Comparison of ENCODE assay signal across 12 cellular contexts in genomic region chr1:165954940-165955339, GRCh38.
DNase-seq lines count a peak whose midpoint lies in the region; ATAC-seq and TF ChIP-seq lines count a peak whose summit lies in the region.
"Had no signal": no experiment of that assay in that cellular context is flagged by ENCODE, and none has a peak within 500 bp of the region (broad histone marks: within the 10 kb centered on the region; RNA-seq: fewer than 3 reads in every experiment).

No MANE protein-coding gene starts in this region.

- TF ChIP-seq CTCF in IMR-90 (conservative IDR thresholded peaks at IDR 0.05; ENCODE audit: low read depth, low read length) (no peak), brain microvascular endothelial cell (IDR thresholded peaks at IDR 0.05; ENCODE audit: low read depth, low read length, missing control alignments) (no peak), foreskin keratinocyte (conservative IDR thresholded peaks at IDR 0.05) (no peak), tibial nerve (IDR thresholded peaks at IDR 0.05) (no peak)

- H3K23ac ChIP-seq in IMR-90 (ENCODE audit: low read depth, low read length): no peak overlapping the region

- TF ChIP-seq POLR2A in IMR-90 (IDR thresholded peaks at IDR 0.05; ENCODE audit: low read depth, low read length): no peak
- TF ChIP-seq POLR2A in tibial nerve (IDR thresholded peaks at IDR 0.05): no peak

- H2AFZ ChIP-seq in IMR-90 (replicated peaks; ENCODE audit: low read length, poor library complexity): no peak overlapping the region

- BruUV-seq in IMR-90 (replicated peaks; lab: Mats Ljungman, UMichigan): no TSS peak

- no peak for TF ChIP-seq EP300 in tibial nerve (IDR thresholded peaks at IDR 0.05)

- no peaks in the 10 kb centered on the region for H3K27me3 ChIP-seq in IMR-90 (ENCODE audit: control insufficient read depth, insufficient read depth, low read length)
- no peaks in the 10 kb centered on the region for H3K27me3 ChIP-seq in brain microvascular endothelial cell (replicated peaks)
- no peaks in the 10 kb centered on the region for H3K27me3 ChIP-seq in foreskin keratinocyte
- no peaks in the 10 kb centered on the region for H3K27me3 ChIP-seq in tibial nerve

- ATAC-seq in IMR-90 (ENCODE audit: low read depth) (peak; percentile 24), GM18520 (IDR thresholded peaks at IDR 0.05; ENCODE audit: unreplicated experiment) (no peak), foreskin keratinocyte (no peak)
- ATAC-seq: activated T-cell treated with anti-CD3 and anti-CD28 coated beads, Interleukin-2, amount 50 U/mL, for 72 hours had no signal

- POLR2A ChIA-PET in IMR-90 (lab: Charles Lee; ENCODE audit: unreplicated experiment): no interaction called here

- H3K56ac ChIP-seq in IMR-90 (ENCODE audit: extremely low read depth, insufficient read depth, low read length): no peak overlapping the region

- in situ Hi-C loops in IMR-90 (cut with MboI; ENCODE audit: low sequenced_read_pairs): no loop called here
- in situ Hi-C loops in brain microvascular endothelial cell (cut with HindIII; ENCODE audit: low pct_ligation_motif_present, low sequenced_read_pairs): no loop called here

- no peak overlapping the region for H3K27ac ChIP-seq in IMR-90 (ENCODE audit: insufficient read depth, low read length)
- no peak overlapping the region for H3K27ac ChIP-seq in brain microvascular endothelial cell
- H3K27ac ChIP-seq in foreskin keratinocyte: no peak overlapping the region
- no peak overlapping the region for H3K27ac ChIP-seq in tibial nerve

- H4K20me1 ChIP-seq in IMR-90 (ENCODE audit: insufficient read depth, low read length): no peaks in the 10 kb centered on the region

- DNase-seq in DMS 273 (lab: John Stamatoyannopoulos, UW; ENCODE audit: unreplicated experiment) (peak; percentile 98), IMR-90 (peak; percentile 69), brain microvascular endothelial cell (peak; percentile 22), non-pigmented ciliary epithelial cell (ENCODE audit: low read depth) (peak; percentile 28), foreskin keratinocyte (no peak), ecto neural progenitor cell (ENCODE audit: low spot score) (no peak), tibial nerve (ENCODE audit: low spot score in 2 of 2) (no peak)
- DNase-seq: activated T-cell treated with anti-CD3 and anti-CD28 coated beads, Interleukin-2, amount 50 U/mL, for 72 hours; Caco-2; Kasumi-1; NCI-H2081 had no signal

- H4K8ac ChIP-seq in IMR-90 (ENCODE audit: low read depth in 2 of 2, low read length in 2 of 2): no peak overlapping the region

- H3K4me2 ChIP-seq in IMR-90 (ENCODE audit: low read depth, low read length): no peak overlapping the region

- H2BK120ac ChIP-seq in IMR-90 (ENCODE audit: low read depth, low read length): no peak overlapping the region

- no peak overlapping the region for H4K5ac ChIP-seq in IMR-90 (ENCODE audit: low read depth, low read length)

- no peak overlapping the region for H2BK20ac ChIP-seq in IMR-90 (ENCODE audit: low read depth, low read length)

- no peaks in the 10 kb centered on the region for H3K4me1 ChIP-seq in IMR-90 (ENCODE audit: control insufficient read depth, insufficient read depth, low read length)
- H3K4me1 ChIP-seq in foreskin keratinocyte: no peaks in the 10 kb centered on the region
- no peaks in the 10 kb centered on the region for H3K4me1 ChIP-seq in tibial nerve
- H3K4me1 ChIP-seq: Caco-2 had no signal

- no peak overlapping the region for H2BK5ac ChIP-seq in IMR-90 (ENCODE audit: low read depth, low read length, poor library complexity, severe bottlenecking)

- no peaks in the 10 kb centered on the region for H3K9me1 ChIP-seq in IMR-90 (ENCODE audit: insufficient read depth, low read length)

- CTCF ChIA-PET in IMR-90 (lab: Yijun Ruan, JAX): no interaction called here

- no peak overlapping the region for H3K4ac ChIP-seq in IMR-90 (ENCODE audit: low read depth, low read length)

- no CpG with 5 or more reads among the region's 2 CpGs for WGBS in IMR-90 (ENCODE audit: extremely low coverage in 2 of 2, insufficient read length in 1 of 2), 2 experiments
- WGBS in tibial nerve, 2 donors: 38 to 49% methylated on average over 2 of the region's 2 CpGs

- no peak overlapping the region for H2AK5ac ChIP-seq in IMR-90 (ENCODE audit: low read depth, low read length)

- H3K79me1 ChIP-seq in IMR-90 (ENCODE audit: low read depth in 1 of 2, low read length in 2 of 2): no peaks in the 10 kb centered on the region

- dilution Hi-C loops in IMR-90 (cut with HindIII; ENCODE audit: low sequenced_read_pairs, unreplicated experiment): no loop called here

- no peak overlapping the region for H3K18ac ChIP-seq in IMR-90 (ENCODE audit: low read depth, low read length)

- no peak overlapping the region for H4K91ac ChIP-seq in IMR-90 (ENCODE audit: insufficient read depth, low read depth, low read length)

- H2AK9ac ChIP-seq in IMR-90 (replicated peaks; ENCODE audit: low read depth, low read length, poor library complexity): no peak overlapping the region

- no peak overlapping the region for H3K9ac ChIP-seq in IMR-90 (ENCODE audit: low read depth, low read length)

- no peak for TF ChIP-seq RAD21 in IMR-90 (IDR thresholded peaks at IDR 0.05; ENCODE audit: low read length)

- intact Hi-C loops in IMR-90 (cut with micrococcal nuclease): no loop called here

- H2BK15ac ChIP-seq in IMR-90 (ENCODE audit: low read depth, low read length): no peak overlapping the region

- H3K36me3 ChIP-seq in IMR-90 (ENCODE audit: control insufficient read depth, insufficient read depth, low read length) (no peaks in the 10 kb centered on the region), brain microvascular endothelial cell (replicated peaks) (no peaks in the 10 kb centered on the region), tibial nerve (no peaks in the 10 kb centered on the region)

- H3K4me3 ChIP-seq in IMR-90 (ENCODE audit: insufficient read depth, low read depth, low read length) (no peak overlapping the region), brain microvascular endothelial cell (ENCODE audit: low read depth, low read length) (no peak overlapping the region), tibial nerve (no peak overlapping the region)

- H3K9me3 ChIP-seq in IMR-90 (ENCODE audit: control insufficient read depth, insufficient read depth, low read length): no peaks in the 10 kb centered on the region
- no peaks in the 10 kb centered on the region for H3K9me3 ChIP-seq in tibial nerve
- H3K9me3 ChIP-seq: Caco-2 had no signal

- H3K14ac ChIP-seq in IMR-90 (replicated peaks; ENCODE audit: low read depth, low read length): no peak overlapping the region

TF ChIP-seq in IMR-90, 13 proteins besides CTCF, POLR2A, EP300 and RAD21:
- TF ChIP-seq RCOR1 (IDR thresholded peaks at IDR 0.05; ENCODE audit: insufficient replicate concordance, low read length): no peak
- no peak for TF ChIP-seq CEBPB (IDR thresholded peaks at IDR 0.05; ENCODE audit: low read depth, low read length)
- no peak for TF ChIP-seq CHD1 (IDR thresholded peaks at IDR 0.05; ENCODE audit: low read depth, low read length)
- TF ChIP-seq, protein P1, sequence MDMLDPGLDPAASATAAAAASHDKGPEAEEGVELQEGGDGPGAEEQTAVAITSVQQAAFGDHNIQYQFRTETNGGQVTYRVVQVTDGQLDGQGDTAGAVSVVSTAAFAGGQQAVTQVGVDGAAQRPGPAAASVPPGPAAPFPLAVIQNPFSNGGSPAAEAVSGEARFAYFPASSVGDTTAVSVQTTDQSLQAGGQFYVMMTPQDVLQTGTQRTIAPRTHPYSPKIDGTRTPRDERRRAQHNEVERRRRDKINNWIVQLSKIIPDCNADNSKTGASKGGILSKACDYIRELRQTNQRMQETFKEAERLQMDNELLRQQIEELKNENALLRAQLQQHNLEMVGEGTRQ (IDR thresholded peaks at IDR 0.05; ENCODE audit: low read depth, low read length): no peak
- no peak for TF ChIP-seq SMC3 (IDR thresholded peaks at IDR 0.05; ENCODE audit: low read depth, low read length)
- TF ChIP-seq MAFK (IDR thresholded peaks at IDR 0.05; ENCODE audit: low read depth, low read length): no peak
- no peak for TF ChIP-seq FOS (IDR thresholded peaks at IDR 0.05; ENCODE audit: low read depth, low read length)
- TF ChIP-seq BHLHE40 (IDR thresholded peaks at IDR 0.05; ENCODE audit: low read depth, low read length): no peak
- TF ChIP-seq RFX5 (IDR thresholded peaks at IDR 0.05; ENCODE audit: low read depth, low read length): no peak
- TF ChIP-seq NFE2L2 (IDR thresholded peaks at IDR 0.05; ENCODE audit: low read depth, low read length): no peak
TF ChIP-seq in IMR-90: peak in this region for 0.

Comparison
In these comparisons a context has a peak if more than half of its experiments do, and no peak if none do; other contexts are left out.
1. DNase-seq: peak in DMS 273 (single experiment), IMR-90 (single experiment), brain microvascular endothelial cell (single experiment) and non-pigmented ciliary epithelial cell (single experiment); none in foreskin keratinocyte (0 of 2), ecto neural progenitor cell (single experiment) and tibial nerve (0 of 2).